8 cellular contexts compared by ENCODE assay signal in the genomic region with DNA sequence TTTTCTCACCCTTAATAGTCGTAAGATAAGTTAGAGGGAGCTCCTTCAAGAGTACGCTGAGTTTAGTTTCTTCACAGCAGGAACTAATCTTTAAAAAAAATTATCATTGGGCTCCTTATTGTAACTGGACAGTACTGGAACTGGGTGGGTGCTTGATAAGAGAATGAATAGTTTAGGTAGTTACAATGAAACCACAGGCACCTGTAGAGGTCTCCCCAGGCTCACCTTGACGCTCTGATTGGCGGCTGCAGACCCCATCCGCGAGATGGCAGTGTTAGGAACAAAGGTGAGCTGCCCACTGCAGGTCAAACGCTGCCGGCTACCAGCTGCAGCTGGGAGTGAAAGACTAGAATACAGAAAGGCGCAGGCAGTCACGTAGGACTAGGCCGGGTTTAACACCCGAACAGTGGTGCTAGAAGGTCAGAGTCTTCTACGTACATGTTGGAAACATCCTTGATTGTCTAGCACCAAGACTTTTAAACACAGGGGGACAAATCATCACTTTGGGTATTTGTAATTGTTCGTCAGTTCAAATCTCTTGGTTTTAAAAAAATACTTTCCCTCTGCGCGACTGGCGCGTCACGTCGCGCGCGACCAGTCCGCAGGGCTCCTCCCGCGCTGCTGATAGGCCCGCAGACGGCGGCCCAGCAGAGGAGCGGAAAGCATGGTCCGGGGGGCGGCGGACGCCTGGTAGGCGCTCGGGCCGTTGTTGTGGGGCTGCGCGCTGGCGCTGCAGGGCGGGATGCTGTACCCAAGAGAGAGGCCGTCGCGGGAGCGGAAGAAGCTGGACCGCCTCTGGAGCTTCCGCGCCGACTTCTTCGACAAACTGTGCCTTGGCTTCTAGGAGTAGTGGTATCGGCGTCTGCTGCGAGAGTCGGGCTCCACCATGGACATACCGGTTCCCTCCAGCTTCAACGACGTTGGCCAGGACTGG. TPM values are rescaled to one million over a fixed set of nuclear protein-coding genes. Genes with fewer than 3 reads are reported as not detected.
DNase-seq lines count a peak whose midpoint lies in the region; ATAC-seq and TF ChIP-seq lines count a peak whose summit lies in the region.

No MANE protein-coding gene starts in this region.

- TF ChIP-seq EP300 in gastroesophageal sphincter (IDR thresholded peaks at IDR 0.05) = no peak

- peak overlapping the region; percentile 96 for H3K4me3 Mint-ChIP-seq in CD4-positive, alpha-beta T cell

- H3K36me3 ChIP-seq in Panc1 (ENCODE audit: control insufficient read depth, insufficient read depth, low read length) (no peaks in the 10 kb centered on the region), gastroesophageal sphincter (peaks cover 0 to 17% of the 10 kb centered on the region in 2 donors), neutrophil (peaks cover 10% of the 10 kb centered on the region)

- H3K9me3 ChIP-seq in CD4-positive, alpha-beta T cell (ENCODE audit: control insufficient read depth, low read length) = no peaks in the 10 kb centered on the region
- H3K9me3 ChIP-seq in Panc1 (ENCODE audit: control insufficient read depth, insufficient read depth, low read depth, low read length) (no peaks in the 10 kb centered on the region), gastroesophageal sphincter (no peaks in the 10 kb centered on the region), neutrophil (no peaks in the 10 kb centered on the region)

- CTCF ChIA-PET in CD4-positive, alpha-beta T cell (lab: Charles Lee) = interaction anchor here (0.7 to 2.0 kb wide), 12 partner anchors 9 to 1540 kb away, joined by 3 to 13 read pairs (median 4); partner anchors contain the start of genes ABCE1, ANAPC10 and SMARCA5
- CTCF ChIA-PET in Panc1 (lab: Charles Lee) = no interaction called here

- H3K4me1 ChIP-seq in Panc1 (ENCODE audit: control insufficient read depth, insufficient read depth, low read length) (no peaks in the 10 kb centered on the region), gastroesophageal sphincter (peaks cover 0 to 21% (median 0%) of the 10 kb centered on the region in 3 donors), neutrophil (ENCODE audit: control insufficient read depth in 1 of 2, insufficient read depth in 1 of 2, low read depth in 1 of 2, low read length in 1 of 2) (peaks cover 11 to 12% of the 10 kb centered on the region in 2 experiments)

- BruUV-seq in Panc1 (replicated peaks; lab: Mats Ljungman, UMichigan) = no TSS peak

- WGBS in gastroesophageal sphincter (ENCODE audit: low coverage in 1 of 2), 2 donors = 2 to 14% methylated on average over 6 to 14 of the region's 57 CpGs

- H3K27me3 ChIP-seq in CD4-positive, alpha-beta T cell (ENCODE audit: control insufficient read depth, insufficient read depth, low read length) = no peaks in the 10 kb centered on the region
- H3K27me3 ChIP-seq in Panc1 (ENCODE audit: control insufficient read depth, insufficient read depth, low read length) (no peaks in the 10 kb centered on the region), gastroesophageal sphincter (no peaks in the 10 kb centered on the region), neutrophil (peaks cover 27% of the 10 kb centered on the region)

- peaks cover 20% of the 10 kb centered on the region for H3K36me3 Mint-ChIP-seq in CD4-positive, alpha-beta T cell (ENCODE audit: low read depth)

- peak; percentile 77 for TF ChIP-seq CTCF in CD4-positive, alpha-beta T cell (IDR thresholded peaks at IDR 0.05)
- TF ChIP-seq CTCF in Panc1 (IDR thresholded peaks at IDR 0.05) = peak; percentile 81
- peak in 3 of 4 experiments; percentile 47 to 73 (median 48) for TF ChIP-seq CTCF in gastroesophageal sphincter (IDR thresholded peaks at IDR 0.05)
- no peak for TF ChIP-seq CTCF in neutrophil (IDR thresholded peaks at IDR 0.05)

- in situ Hi-C loops in Panc1 (cut with HindIII; ENCODE audit: low pct_unique_long_range_greater_than_20kb, low sequenced_read_pairs) = no loop called here

- H3K4me1 Mint-ChIP-seq in CD4-positive, alpha-beta T cell (ENCODE audit: low read depth) = peaks cover 25% of the 10 kb centered on the region

- intact Hi-C loops in CD4-positive, alpha-beta T cell (cut with DNase I, micrococcal nuclease) = loop anchor here (5.0 kb wide), 4 partner anchors 42 to 1503 kb away; partner anchors contain the start of genes GYPA (in 1 of the 2) and SMARCA5 (in 1 of the 2)
- intact Hi-C loops in Panc1 (cut with micrococcal nuclease; ENCODE audit: unreplicated experiment) = no loop called here

- peak; percentile 83 for ATAC-seq in CD4-positive, alpha-beta T cell (ENCODE audit: poor library complexity)
- ATAC-seq in GM19372 (IDR thresholded peaks at IDR 0.05; ENCODE audit: low read depth, unreplicated experiment) = peak; percentile 83
- ATAC-seq in HG03571 (IDR thresholded peaks at IDR 0.05; ENCODE audit: unreplicated experiment) = peak; percentile 83
- peak; percentile 95 for ATAC-seq in Panc1
- peak; percentile 90 for ATAC-seq in gastroesophageal sphincter

- peak overlapping the region; percentile 51 to 65 for H3K4me3 ChIP-seq in Panc1 (ENCODE audit: low read depth in 2 of 2, low read length in 2 of 2)
- peak overlapping the region; percentile 52 to 60 for H3K4me3 ChIP-seq in gastroesophageal sphincter
- H3K4me3 ChIP-seq in neutrophil (ENCODE audit: low read depth in 1 of 2, low read length in 1 of 2) = peak overlapping the region; percentile 24 to 41

- TF ChIP-seq POLR2A in gastroesophageal sphincter (IDR thresholded peaks at IDR 0.05) = no peak

- DNase-seq in CD4-positive, alpha-beta T cell = peak; percentile 46 to 75 (median 58)
- DNase-seq in Panc1 (ENCODE audit: low read depth, low spot score) (peak; percentile 47), superior temporal gyrus (ENCODE audit: extremely low spot score) (peak; percentile 69)
- peak; percentile 49 for DNase-seq in activated gamma-delta T cell treated with anti-CD3 and anti-CD28 coated beads, Interleukin-2, amount 50 U/mL, for 16 hours (ENCODE audit: low read depth)

- peak overlapping the region; percentile 85 for H3K27ac Mint-ChIP-seq in CD4-positive, alpha-beta T cell

- H3K9me3 Mint-ChIP-seq in CD4-positive, alpha-beta T cell = no peaks in the 10 kb centered on the region

- POLR2A ChIA-PET in CD4-positive, alpha-beta T cell (lab: Charles Lee) = interaction anchor here (0.9 to 2.4 kb wide), 3 partner anchors 10 to 46 kb away, joined by 3 to 12 read pairs (median 3); partner anchors contain the start of gene SMARCA5
- POLR2A ChIA-PET in Panc1 (lab: Charles Lee) = no interaction called here

- peak overlapping the region; percentile 22 for H3K27ac ChIP-seq in CD4-positive, alpha-beta T cell (ENCODE audit: low read depth, low read length)
- H3K27ac ChIP-seq in Panc1 (ENCODE audit: low read length) (no peak overlapping the region), gastroesophageal sphincter (peak overlapping the region in 3 of 4 donors; percentile 61 to 76 (median 75)), neutrophil (no peak overlapping the region)

- H3K27me3 Mint-ChIP-seq in CD4-positive, alpha-beta T cell = no peaks in the 10 kb centered on the region

RNA-seq across cellular contexts. Expression of gene SMARCA5, which starts 45.6 kb away (rescaled TPM):
- total RNA-seq in CD4-positive, alpha-beta T cell = 10 to 100 TPM; 64.2 to 64.4 TPM
- total RNA-seq in Panc1 (2021; ENCODE audit: unreplicated experiment) (29.9 TPM), gastroesophageal sphincter (10 to 100 TPM; 43.2 to 52.6 (median 48.8) TPM)
- 21.8 TPM for polyA plus RNA-seq in Panc1 (2012; ENCODE audit: insufficient read length)

Comparison
In these comparisons a context has a peak if more than half of its experiments do, and no peak if none do; other contexts are left out.
1. H3K27ac ChIP-seq: peak in CD4-positive, alpha-beta T cell (single experiment) and gastroesophageal sphincter (3 of 4); none in Panc1 (single experiment) and neutrophil (single experiment).
2. Peak in every context shown above with its lines, with median percentiles within 50 percentile points of each other: ATAC-seq, DNase-seq and H3K4me3 ChIP-seq.